Comparison of ENCODE assay signal across 25 cellular contexts in genomic region chr1:238484121-238484520, GRCh38.
A peak's percentile ranks its signal among the peaks of the same experiment; 100 is the strongest.
DNase-seq lines count a peak whose midpoint lies in the region; ATAC-seq and TF ChIP-seq lines count a peak whose summit lies in the region.
"Had no signal": no experiment of that assay in that cellular context is flagged by ENCODE, and none has a peak within 500 bp of the region (broad histone marks: within the 10 kb centered on the region; RNA-seq: fewer than 3 reads in every experiment).

No MANE protein-coding gene starts in this region.

- no peaks in the 10 kb centered on the region for H3K79me2 ChIP-seq in SK-N-SH (ENCODE audit: insufficient read depth)

- H4K20me1 ChIP-seq in SK-N-SH (ENCODE audit: insufficient read depth), result no peaks in the 10 kb centered on the region

- H3K27me3 ChIP-seq in SK-N-SH (ENCODE audit: insufficient read depth) (no peaks in the 10 kb centered on the region), iPS-20b (ENCODE audit: insufficient read depth, low read length) (no peaks in the 10 kb centered on the region), BE2C (no peaks in the 10 kb centered on the region), A673 (replicated peaks; ENCODE audit: insufficient read depth, low read depth, low read length, poor library complexity) (no peaks in the 10 kb centered on the region)
- no peaks in the 10 kb centered on the region for H3K27me3 ChIP-seq in naive thymus-derived CD4-positive, alpha-beta T cell (ENCODE audit: control insufficient read depth in 2 of 2, insufficient read depth in 2 of 2, low read length in 2 of 2)
- H3K27me3 ChIP-seq: transverse colon had no signal

- TF ChIP-seq EP300 in SK-N-SH (IDR thresholded peaks at IDR 0.05; ENCODE audit: borderline replicate concordance in 1 of 2, low read depth in 1 of 2, low read length in 1 of 2), result no peak

- H3K9ac ChIP-seq in SK-N-SH (no peak overlapping the region), iPS-20b (ENCODE audit: low read depth, low read length) (peak overlapping the region; percentile 76; the same call in 1 of the 2 replicates)

- no peaks in the 10 kb centered on the region for H3K9me2 ChIP-seq in SK-N-SH

- H3K9me3 Mint-ChIP-seq in chondrocyte (ENCODE audit: low read depth) (no peaks in the 10 kb centered on the region), CD14-positive monocyte (peaks cover 0 to 8% (median 5%) of the 10 kb centered on the region in 7 donors)
- H3K9me3 Mint-ChIP-seq in naive thymus-derived CD4-positive, alpha-beta T cell, result peaks cover 0 to 6% (median 0%) of the 10 kb centered on the region in 11 donors
- H3K9me3 Mint-ChIP-seq: activated CD4-positive, alpha-beta T cell treated with anti-CD3 and anti-CD28 coated beads, Interleukin-2, amount 10 ng/mL, durations not matched to agents 24 days and 14 days; activated naive CD8-positive, alpha-beta T cell treated with anti-CD3 and anti-CD28 coated beads, Interleukin-2, amount 10 ng/mL, durations not matched to agents 7 days and 5 days; activated T-helper 17 cell treated with anti-CD3 and anti-CD28 coated beads, Interleukin-2, amount 50 U/mL, for 72 hours; dendritic cell treated with granulocyte-macrophage colony-stimulating factor and Interleukin-4, amounts not matched to agents 40 ng/mL and 50 ng/mL, for 4 days had no signal

- TF ChIP-seq CTCF in SK-N-SH (IDR thresholded peaks at IDR 0.05), result no peak
- no peak for TF ChIP-seq CTCF in chondrocyte (IDR thresholded peaks at IDR 0.05)
- TF ChIP-seq CTCF in BE2C (IDR thresholded peaks at IDR 0.05; ENCODE audit: low read depth, low read length), result no peak
- TF ChIP-seq CTCF in CD14-positive monocyte (IDR thresholded peaks at IDR 0.05), result no peak
- no peak for TF ChIP-seq CTCF in A673 (conservative IDR thresholded peaks at IDR 0.05; ENCODE audit: low read depth, low read length)

- no peak overlapping the region for H3K4me2 ChIP-seq in SK-N-SH

- no TSS peak for BruUV-seq in A673 (replicated peaks; lab: Mats Ljungman, UMichigan)

- H3K27ac Mint-ChIP-seq in chondrocyte (ENCODE audit: unreplicated experiment) (peak overlapping the region; percentile 93), CD14-positive monocyte (no peak overlapping the region)
- H3K27ac Mint-ChIP-seq in naive thymus-derived CD4-positive, alpha-beta T cell, result no peak overlapping the region
- H3K27ac Mint-ChIP-seq: activated CD4-positive, alpha-beta T cell treated with anti-CD3 and anti-CD28 coated beads, Interleukin-2, amount 10 ng/mL, durations not matched to agents 24 days and 14 days; activated naive CD8-positive, alpha-beta T cell treated with anti-CD3 and anti-CD28 coated beads, Interleukin-2, amount 10 ng/mL, durations not matched to agents 7 days and 5 days; activated T-helper 17 cell treated with anti-CD3 and anti-CD28 coated beads, Interleukin-2, amount 50 U/mL, for 72 hours; dendritic cell treated with granulocyte-macrophage colony-stimulating factor and Interleukin-4, amounts not matched to agents 40 ng/mL and 50 ng/mL, for 4 days had no signal

- H3K27ac ChIP-seq in SK-N-SH (ENCODE audit: low read depth in 2 of 2, low read length in 1 of 2), result peak overlapping the region in 1 of 2 experiments; percentile 48; a peak in 1 of 4 replicates
- H3K27ac ChIP-seq in iPS-20b (ENCODE audit: low read length), result no peak overlapping the region
- no peak overlapping the region for H3K27ac ChIP-seq in A673 (ENCODE audit: low read depth, low read length, poor library complexity, severe bottlenecking)
- H3K27ac ChIP-seq in naive thymus-derived CD4-positive, alpha-beta T cell (ENCODE audit: low read depth, low read length), result no peak overlapping the region
- H3K27ac ChIP-seq: epithelial cell of prostate, psoas muscle, transverse colon had no signal

- H3K27me3 Mint-ChIP-seq in chondrocyte (ENCODE audit: low read depth) (no peaks in the 10 kb centered on the region), CD14-positive monocyte (ENCODE audit: low read depth in 3 of 3) (peaks cover 3% of the 10 kb centered on the region in 3 donors)
- no peaks in the 10 kb centered on the region for H3K27me3 Mint-ChIP-seq in naive thymus-derived CD4-positive, alpha-beta T cell
- H3K27me3 Mint-ChIP-seq: activated CD4-positive, alpha-beta T cell treated with anti-CD3 and anti-CD28 coated beads, Interleukin-2, amount 10 ng/mL, durations not matched to agents 24 days and 14 days; activated naive CD8-positive, alpha-beta T cell treated with anti-CD3 and anti-CD28 coated beads, Interleukin-2, amount 10 ng/mL, durations not matched to agents 7 days and 5 days; activated T-helper 17 cell treated with anti-CD3 and anti-CD28 coated beads, Interleukin-2, amount 50 U/mL, for 72 hours; dendritic cell treated with granulocyte-macrophage colony-stimulating factor and Interleukin-4, amounts not matched to agents 40 ng/mL and 50 ng/mL, for 4 days had no signal

- CTCF ChIA-PET in SK-N-SH (lab: Yijun Ruan, JAX) (no interaction called here), A673 (lab: Charles Lee) (no interaction called here)
- CTCF ChIA-PET in naive thymus-derived CD4-positive, alpha-beta T cell (lab: Charles Lee), result no interaction called here

- no peaks in the 10 kb centered on the region for H3K9me3 ChIP-seq in SK-N-SH
- H3K9me3 ChIP-seq in iPS-20b (ENCODE audit: insufficient read depth, low read depth, low read length), result no peaks in the 10 kb centered on the region; the same call in 1 of the 2 replicates
- no peaks in the 10 kb centered on the region for H3K9me3 ChIP-seq in BE2C
- H3K9me3 ChIP-seq in A673 (ENCODE audit: low read depth, low read length, poor library complexity, severe bottlenecking), result no peaks in the 10 kb centered on the region
- no peaks in the 10 kb centered on the region for H3K9me3 ChIP-seq in naive thymus-derived CD4-positive, alpha-beta T cell (ENCODE audit: control insufficient read depth in 2 of 3, low read length in 3 of 3)
- H3K9me3 ChIP-seq: Caco-2, psoas muscle, transverse colon had no signal

- H3K4me1 Mint-ChIP-seq in chondrocyte (ENCODE audit: low read depth) (peaks cover 47% of the 10 kb centered on the region), CD14-positive monocyte (peaks cover 6% of the 10 kb centered on the region)
- no peaks in the 10 kb centered on the region for H3K4me1 Mint-ChIP-seq in naive thymus-derived CD4-positive, alpha-beta T cell
- H3K4me1 Mint-ChIP-seq: activated CD4-positive, alpha-beta T cell treated with anti-CD3 and anti-CD28 coated beads, Interleukin-2, amount 10 ng/mL, durations not matched to agents 24 days and 14 days; activated naive CD8-positive, alpha-beta T cell treated with anti-CD3 and anti-CD28 coated beads, Interleukin-2, amount 10 ng/mL, durations not matched to agents 7 days and 5 days; activated T-helper 17 cell treated with anti-CD3 and anti-CD28 coated beads, Interleukin-2, amount 50 U/mL, for 72 hours had no signal

- H3F3A ChIP-seq in SK-N-SH (replicated peaks; ENCODE audit: insufficient read depth), result peaks cover 13% of the 10 kb centered on the region

- H3K36me3 ChIP-seq in SK-N-SH (replicated peaks in 1 of 2; ENCODE audit: control insufficient read depth in 1 of 2, insufficient read depth in 2 of 2, low read length in 1 of 2), result no peaks in the 10 kb centered on the region
- no peaks in the 10 kb centered on the region for H3K36me3 ChIP-seq in iPS-20b (ENCODE audit: insufficient read depth, low read depth, low read length)
- no peaks in the 10 kb centered on the region for H3K36me3 ChIP-seq in BE2C
- H3K36me3 ChIP-seq in A673 (ENCODE audit: insufficient read depth, low read length, poor library complexity, severe bottlenecking), result no peaks in the 10 kb centered on the region
- H3K36me3 ChIP-seq in naive thymus-derived CD4-positive, alpha-beta T cell (ENCODE audit: control insufficient read depth in 2 of 3, insufficient read depth in 3 of 3, low read length in 3 of 3), result no peaks in the 10 kb centered on the region
- H3K36me3 ChIP-seq: transverse colon had no signal

- WGBS in SK-N-SH (ENCODE audit: low lambda C conversion rate), result 58% methylated on average over 4 of the region's 4 CpGs

- ATAC-seq in SK-N-SH treated with all-trans-retinoic acid at 6 μM for 48 hours, result no peak
- no peak for ATAC-seq in naive thymus-derived CD4-positive, alpha-beta T cell
- ATAC-seq: activated T-helper 17 cell treated with anti-CD3 and anti-CD28 coated beads, Interleukin-2, amount 50 U/mL, for 72 hours; psoas muscle; stimulated activated naive CD8-positive, alpha-beta T cell treated with anti-CD3 and anti-CD28 coated beads, Interleukin-15, Interleukin-2, amounts not matched to agents 100 U/mL and 50 U/mL, for 24 hours had no signal

- peak overlapping the region; percentile 86 for H3K4me3 Mint-ChIP-seq in chondrocyte (ENCODE audit: unreplicated experiment)
- H3K4me3 Mint-ChIP-seq in CD14-positive monocyte, result no peak overlapping the region
- no peak overlapping the region for H3K4me3 Mint-ChIP-seq in naive thymus-derived CD4-positive, alpha-beta T cell
- H3K4me3 Mint-ChIP-seq: activated CD4-positive, alpha-beta T cell treated with anti-CD3 and anti-CD28 coated beads, Interleukin-2, amount 10 ng/mL, durations not matched to agents 24 days and 14 days; activated naive CD8-positive, alpha-beta T cell treated with anti-CD3 and anti-CD28 coated beads, Interleukin-2, amount 10 ng/mL, durations not matched to agents 7 days and 5 days; activated T-helper 17 cell treated with anti-CD3 and anti-CD28 coated beads, Interleukin-2, amount 50 U/mL, for 72 hours; dendritic cell treated with granulocyte-macrophage colony-stimulating factor and Interleukin-4, amounts not matched to agents 40 ng/mL and 50 ng/mL, for 4 days had no signal

- POLR2A ChIA-PET in SK-N-SH (lab: Yijun Ruan, JAX), result no interaction called here
- POLR2A ChIA-PET in A673 (lab: Charles Lee; ENCODE audit: low non-redundant PET), result no interaction called here
- POLR2A ChIA-PET in naive thymus-derived CD4-positive, alpha-beta T cell (lab: Charles Lee), result no interaction called here

- intact Hi-C loops in CD14-positive monocyte (cut with micrococcal nuclease) (no loop called here), A673 (cut with micrococcal nuclease; ENCODE audit: unreplicated experiment) (no loop called here)
- intact Hi-C loops in naive thymus-derived CD4-positive, alpha-beta T cell (cut with micrococcal nuclease), result no loop called here

- no peak for TF ChIP-seq RAD21 in SK-N-SH (IDR thresholded peaks at IDR 0.05; ENCODE audit: low read length)

- no peaks in the 10 kb centered on the region for H3K36me3 Mint-ChIP-seq in chondrocyte (ENCODE audit: low read depth)
- no peaks in the 10 kb centered on the region for H3K36me3 Mint-ChIP-seq in CD14-positive monocyte
- no peaks in the 10 kb centered on the region for H3K36me3 Mint-ChIP-seq in naive thymus-derived CD4-positive, alpha-beta T cell
- H3K36me3 Mint-ChIP-seq: activated naive CD8-positive, alpha-beta T cell treated with anti-CD3 and anti-CD28 coated beads, Interleukin-2, amount 10 ng/mL, durations not matched to agents 7 days and 5 days had no signal

- 0 out of 2 replicates have a peak overlapping the region, but pooled peaks have one; percentile 63 for H2AFZ ChIP-seq in SK-N-SH (ENCODE audit: low read depth)

- H3K4me3 ChIP-seq in SK-N-SH (ENCODE audit: low read depth in 2 of 2, low read length in 1 of 2) (no peak overlapping the region), iPS-20b (ENCODE audit: low read length) (peak overlapping the region; percentile 72), BE2C (ENCODE audit: low read depth, low read length) (no peak overlapping the region), A673 (ENCODE audit: low read depth, low read length, poor library complexity, severe bottlenecking) (no peak overlapping the region)
- H3K4me3 ChIP-seq in naive thymus-derived CD4-positive, alpha-beta T cell (ENCODE audit: low read length), result no peak overlapping the region
- H3K4me3 ChIP-seq: psoas muscle, transverse colon had no signal

- DNase-seq in SK-N-SH (no peak), chondrocyte (ENCODE audit: low spot score) (no peak), BE2C (no peak), CD14-positive monocyte (ENCODE audit: low spot score) (no peak), A673 (ENCODE audit: low spot score) (no peak)
- DNase-seq in naive thymus-derived CD4-positive, alpha-beta T cell, result no peak
- DNase-seq: activated CD4-positive, alpha-beta T cell treated with anti-CD3 and anti-CD28 coated beads, Interleukin-2, amount 10 ng/mL, durations not matched to agents 24 days and 14 days; activated naive CD8-positive, alpha-beta T cell treated with anti-CD3 and anti-CD28 coated beads, Interleukin-2, amount 10 ng/mL, durations not matched to agents 7 days and 5 days; Caco-2; midbrain; NCI-H1417 treated with DMSO at 0.1 percent for 48 hours; NCI-H2171 treated with DMSO at 0.1 percent for 48 hours; NCI-H774; OCI-M1; psoas muscle; SHP77 treated with DMSO at 0.1 percent for 48 hours; small intestine; stimulated activated CD4-positive, alpha-beta T cell treated with anti-CD3 and anti-CD28 coated beads, Interleukin-2, amount 100 ng/mL, for 48 hours; stimulated activated naive CD8-positive, alpha-beta T cell treated with anti-CD3 and anti-CD28 coated beads, Interleukin-15, Interleukin-2, amounts not matched to agents 100 U/mL and 50 U/mL, for 24 hours; transverse colon had no signal

- H3K4me1 ChIP-seq in SK-N-SH (ENCODE audit: control insufficient read depth in 1 of 2, insufficient read depth in 2 of 2, low read depth in 1 of 2, low read length in 1 of 2) (peaks cover 0 to 9% of the 10 kb centered on the region in 2 experiments; a peak in 3 of 4 replicates), iPS-20b (ENCODE audit: insufficient read depth, low read length) (peaks cover 10% of the 10 kb centered on the region; the same call in 1 of the 2 replicates), BE2C (no peaks in the 10 kb centered on the region; the same call in 1 of the 2 replicates), A673 (ENCODE audit: insufficient read depth, low read length, poor library complexity, severe bottlenecking) (no peaks in the 10 kb centered on the region)
- H3K4me1 ChIP-seq in naive thymus-derived CD4-positive, alpha-beta T cell (ENCODE audit: control insufficient read depth in 2 of 2, insufficient read depth in 2 of 2, low read length in 2 of 2), result no peaks in the 10 kb centered on the region
- H3K4me1 ChIP-seq: Caco-2, psoas muscle, transverse colon had no signal
